In genomic region chr10:112519129-112519761, GRCh38 we compare ENCODE assay signal across 15 cellular contexts.
DNase-seq lines count a peak whose midpoint lies in the region; ATAC-seq lines count a peak whose summit lies in the region.
"Had no signal": no experiment of that assay in that cellular context is flagged by ENCODE, and none has a peak within 500 bp of the region (broad histone marks: within the 10 kb centered on the region; RNA-seq: fewer than 3 reads in every experiment).

No MANE protein-coding gene starts in this region.

- no peak overlapping the region for H3K27ac Mint-ChIP-seq in activated naive CD8-positive, alpha-beta T cell treated with anti-CD3 and anti-CD28 coated beads, Interleukin-2, amount 50 U/mL, for 24 hours
- H3K27ac Mint-ChIP-seq: CD4-positive, alpha-beta memory T cell had no signal

- intact Hi-C loops in right cardiac atrium (cut with DNase I), result no loop called here

- no peaks in the 10 kb centered on the region for H3K36me3 Mint-ChIP-seq in activated naive CD8-positive, alpha-beta T cell treated with anti-CD3 and anti-CD28 coated beads, Interleukin-2, amount 50 U/mL, for 24 hours (ENCODE audit: low read depth)
- H3K36me3 Mint-ChIP-seq: CD4-positive, alpha-beta memory T cell had no signal

- no peaks in the 10 kb centered on the region for H3K27me3 Mint-ChIP-seq in activated naive CD8-positive, alpha-beta T cell treated with anti-CD3 and anti-CD28 coated beads, Interleukin-2, amount 50 U/mL, for 24 hours
- H3K27me3 Mint-ChIP-seq: CD4-positive, alpha-beta memory T cell had no signal

- H3K9me3 ChIP-seq in right cardiac atrium (ENCODE audit: control insufficient read depth, low read length), result no peaks in the 10 kb centered on the region
- H3K9me3 ChIP-seq: ovary, suprapubic skin had no signal

- no peak overlapping the region for H3K4me3 ChIP-seq in right cardiac atrium (ENCODE audit: low read length)
- H3K4me3 ChIP-seq: lung, ovary, suprapubic skin had no signal

- H3K9me3 Mint-ChIP-seq in activated naive CD8-positive, alpha-beta T cell treated with anti-CD3 and anti-CD28 coated beads, Interleukin-2, amount 50 U/mL, for 24 hours, result no peaks in the 10 kb centered on the region
- H3K9me3 Mint-ChIP-seq: CD4-positive, alpha-beta memory T cell had no signal

- H3K4me1 Mint-ChIP-seq in activated naive CD8-positive, alpha-beta T cell treated with anti-CD3 and anti-CD28 coated beads, Interleukin-2, amount 50 U/mL, for 24 hours, result peaks cover 17% of the 10 kb centered on the region

- H3K4me3 Mint-ChIP-seq in activated naive CD8-positive, alpha-beta T cell treated with anti-CD3 and anti-CD28 coated beads, Interleukin-2, amount 50 U/mL, for 24 hours, result no peak overlapping the region
- H3K4me3 Mint-ChIP-seq: CD4-positive, alpha-beta memory T cell had no signal

- no peaks in the 10 kb centered on the region for H3K27me3 ChIP-seq in right cardiac atrium (ENCODE audit: control insufficient read depth, insufficient read depth)
- H3K27me3 ChIP-seq: ovary, suprapubic skin had no signal

- ATAC-seq in GM18499 (IDR thresholded peaks at IDR 0.05; ENCODE audit: insufficient read depth, unreplicated experiment) (peak; percentile 94), GM19043 (IDR thresholded peaks at IDR 0.05; ENCODE audit: low read depth, unreplicated experiment) (peak; percentile 61), HG03064 (IDR thresholded peaks at IDR 0.05; ENCODE audit: low read depth, unreplicated experiment) (peak; percentile 74), right cardiac atrium (no peak)
- ATAC-seq in activated naive CD8-positive, alpha-beta T cell treated with anti-CD3 and anti-CD28 coated beads, Interleukin-2, amount 50 U/mL, for 24 hours, result peak; percentile 99
- ATAC-seq: Panc1 had no signal

- DNase-seq in activated naive CD8-positive, alpha-beta T cell treated with anti-CD3 and anti-CD28 coated beads, Interleukin-2, amount 50 U/mL, for 24 hours, result no peak
- DNase-seq in effector CD4-positive, alpha-beta T cell, result no peak
- no peak for DNase-seq in EL
- DNase-seq in NAMALWA (ENCODE audit: low spot score), result no peak
- DNase-seq in right cardiac atrium, result no peak
- DNase-seq: activated effector memory CD4-positive, alpha-beta T cell treated with Interleukin-2 at 50 U/mL for 16 hours; CD4-positive, alpha-beta memory T cell; NCI-H1694; ovary had no signal

- no peak overlapping the region for H3K27ac ChIP-seq in right cardiac atrium (ENCODE audit: low read length)
- H3K27ac ChIP-seq: ovary, suprapubic skin had no signal

- no peaks in the 10 kb centered on the region for H3K4me1 ChIP-seq in right cardiac atrium (ENCODE audit: control insufficient read depth, insufficient read depth, low read length)

- WGBS in right cardiac atrium, result 93% methylated on average over 5 of the region's 5 CpGs

Comparison
In these comparisons a context has a peak if more than half of its experiments do, and no peak if none do; other contexts are left out.
1. ATAC-seq: peak in GM18499 (single experiment), GM19043 (single experiment), HG03064 (single experiment) and activated naive CD8-positive, alpha-beta T cell treated with anti-CD3 and anti-CD28 coated beads, Interleukin-2, amount 50 U/mL, for 24 hours (single experiment); none in right cardiac atrium (0 of 2).